In the genomic region with DNA sequence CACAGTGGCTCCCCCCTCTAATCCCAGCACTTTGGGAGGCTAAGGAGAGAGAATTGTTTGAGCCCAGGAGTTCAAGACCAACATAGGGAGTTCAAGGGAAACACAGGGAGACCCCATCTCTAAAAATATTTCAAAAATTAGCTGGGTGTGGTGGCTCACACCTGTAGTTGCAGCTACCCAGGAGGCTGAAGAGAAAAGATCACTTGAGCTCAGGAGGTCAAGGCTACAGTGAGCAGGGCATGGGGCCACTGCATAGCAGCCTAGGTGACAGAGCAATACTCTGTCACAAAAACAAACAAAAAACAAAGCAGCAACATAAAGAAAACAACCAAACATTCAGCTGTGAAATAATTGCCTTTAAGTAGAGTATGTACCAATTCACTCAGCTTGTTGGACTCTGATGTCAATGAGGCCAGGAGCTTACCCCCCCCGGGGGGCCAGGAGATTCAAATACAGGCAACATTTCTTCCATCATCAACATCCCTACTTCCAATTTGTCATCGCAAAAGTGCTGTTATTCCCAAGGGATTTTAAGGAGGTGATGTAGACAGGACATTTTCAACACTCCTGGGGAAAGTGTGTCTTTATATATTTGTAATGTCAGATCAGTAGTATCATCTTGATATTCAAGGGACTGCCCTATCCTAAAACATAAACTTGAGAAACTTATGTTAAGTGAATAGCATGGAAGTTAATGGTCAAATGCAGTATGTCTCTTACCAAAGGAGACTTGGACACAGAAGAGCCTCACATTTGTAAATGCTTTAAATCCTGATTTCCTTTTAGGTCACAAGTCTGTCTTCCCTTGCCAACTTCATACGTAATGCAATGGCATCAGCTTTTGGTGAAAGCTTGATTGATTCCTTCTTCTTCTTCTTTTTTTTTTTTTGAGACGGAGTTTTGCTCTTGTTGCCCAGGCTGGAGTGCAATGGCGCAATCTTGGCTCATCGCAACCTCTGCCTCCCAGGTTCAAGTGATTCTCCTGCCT, we compare ENCODE assay signal across 22 cellular contexts. TPM values are rescaled to one million over a fixed set of nuclear protein-coding genes. Genes with fewer than 3 reads are reported as not detected.
DNase-seq lines count a peak whose midpoint lies in the region; ATAC-seq and TF ChIP-seq lines count a peak whose summit lies in the region.
"Had no signal": no experiment of that assay in that cellular context is flagged by ENCODE, and none has a peak within 500 bp of the region (broad histone marks: within the 10 kb centered on the region; RNA-seq: fewer than 3 reads in every experiment).

No MANE protein-coding gene starts in this region.

- H3K4me1 ChIP-seq in right atrium auricular region: no peaks in the 10 kb centered on the region
- no peaks in the 10 kb centered on the region for H3K4me1 ChIP-seq in spleen
- H3K4me1 ChIP-seq: BLaER1 treated with 17β-estradiol and CSF1 and Interleukin-3, amounts not matched to agents 10 nM and 100 nM; Caco-2; Peyer's patch had no signal

- no peak overlapping the region for H3K4me3 ChIP-seq in right atrium auricular region
- no peak overlapping the region for H3K4me3 ChIP-seq in spleen
- H3K4me3 ChIP-seq: BLaER1 treated with 17β-estradiol and CSF1 and Interleukin-3, amounts not matched to agents 10 nM and 100 nM; GM12878; Peyer's patch had no signal

- in situ Hi-C loops in SK-MEL-5 (cut with HindIII; ENCODE audit: low pct_unique_long_range_greater_than_20kb, low sequenced_read_pairs): no loop called here

- no peak for DNase-seq in left ventricle myocardium superior
- no peak for DNase-seq in right atrium auricular region (ENCODE audit: low spot score)
- DNase-seq in SK-MEL-5 (ENCODE audit: low read depth, low spot score): peak; percentile 53
- DNase-seq in fibroblast of gingiva (ENCODE audit: low read depth): peak; percentile 15
- DNase-seq in spleen: peak; percentile 0
- no peak for DNase-seq in iPS-NIHi11 (ENCODE audit: low spot score)
- no peak for DNase-seq in NCI-H2029 (lab: John Stamatoyannopoulos, UW)
- DNase-seq: Caco-2; CD4-positive, alpha-beta memory T cell; DMS 273 treated with DMSO at 0.1 percent for 48 hours; DMS79 treated with DMSO at 0.1 percent for 48 hours; H7; Kasumi-1; NCI-H1092; NCI-H1436 treated with DMSO at 0.1 percent for 48 hours; NCI-H1930; NCI-H446; NCI-H526 had no signal

- H3K36me3 ChIP-seq in right atrium auricular region: no peaks in the 10 kb centered on the region
- H3K36me3 ChIP-seq in spleen: no peaks in the 10 kb centered on the region
- H3K36me3 ChIP-seq: BLaER1 treated with 17β-estradiol and CSF1 and Interleukin-3, amounts not matched to agents 10 nM and 100 nM; Peyer's patch had no signal

- WGBS in spleen, 5 donors: 79 to 93% (median 85%) methylated on average over 6 of the region's 6 CpGs

- intact Hi-C loops in left ventricle myocardium superior (cut with micrococcal nuclease): no loop called here
- intact Hi-C loops in spleen (cut with DNase I; ENCODE audit: low total_unique reads): no loop called here

- TF ChIP-seq CTCF in right atrium auricular region (IDR thresholded peaks at IDR 0.05) (no peak), spleen (IDR thresholded peaks at IDR 0.05 in 8 of 11, conservative IDR thresholded peaks at IDR 0.05 in 3 of 11) (no peak)

- H3K27ac ChIP-seq in right atrium auricular region (no peak overlapping the region), spleen (no peak overlapping the region)
- H3K27ac ChIP-seq: BLaER1 treated with 17β-estradiol and CSF1 and Interleukin-3, amounts not matched to agents 10 nM and 100 nM; Peyer's patch had no signal

- ATAC-seq in left ventricle myocardium superior: peak; percentile 45
- ATAC-seq in HG03354 (IDR thresholded peaks at IDR 0.05; ENCODE audit: poor library complexity, severe bottlenecking, unreplicated experiment): no peak
- ATAC-seq: GM12878 had no signal

- H3K27me3 ChIP-seq in right atrium auricular region: no peaks in the 10 kb centered on the region
- H3K27me3 ChIP-seq in spleen (replicated peaks in 1 of 7): no peaks in the 10 kb centered on the region
- H3K27me3 ChIP-seq: BLaER1 treated with 17β-estradiol and CSF1 and Interleukin-3, amounts not matched to agents 10 nM and 100 nM; Peyer's patch had no signal

- no peaks in the 10 kb centered on the region for H3K9me3 ChIP-seq in right atrium auricular region
- H3K9me3 ChIP-seq in spleen: no peaks in the 10 kb centered on the region
- H3K9me3 ChIP-seq: Caco-2, Peyer's patch had no signal

- no peak for TF ChIP-seq POLR2A in spleen (IDR thresholded peaks at IDR 0.05)

RNA-seq across cellular contexts. Expression of gene AEBP2, which starts 40.6 kb away (rescaled TPM):
- 28.5 TPM for total RNA-seq in left ventricle myocardium superior
- total RNA-seq in right atrium auricular region: 10 to 100 TPM; 14.2 to 15.4 TPM
- total RNA-seq in SK-MEL-5 (2014; rRNA removed; shearing (Covaris generic)): 15.5 and 18.9 TPM in 2 replicates
- polyA plus RNA-seq in SK-MEL-5 (2015; cell fraction: cytosol; rRNA removed): 16.5 and 28.2 TPM in 2 replicates
- polyA plus RNA-seq in SK-MEL-5 (2015; cell fraction: nucleus; rRNA removed): 16.0 and 19.7 TPM in 2 replicates
- total RNA-seq in spleen: 10 to 100 TPM; 35.7 to 53.4 (median 44.1) TPM
- polyA plus RNA-seq in spleen: 10 to 100 TPM; 11.4 to 13.5 (median 13.0) TPM

Comparison
In these comparisons a context has a peak if more than half of its experiments do, and no peak if none do; other contexts are left out.
1. DNase-seq: peak in SK-MEL-5 (single experiment), fibroblast of gingiva (single experiment) and spleen (single experiment); none in left ventricle myocardium superior (single experiment), right atrium auricular region (single experiment), iPS-NIHi11 (single experiment) and NCI-H2029 (single experiment).